Comparison of ENCODE assay signal across 12 cellular contexts in genomic region chr3:50157821-50158556, GRCh38. TPM values are rescaled to one million over a fixed set of nuclear protein-coding genes. Genes with fewer than 3 reads are reported as not detected.
DNase-seq lines count a peak whose midpoint lies in the region; ATAC-seq and TF ChIP-seq lines count a peak whose summit lies in the region.
"Had no signal": no experiment of that assay in that cellular context is flagged by ENCODE, and none has a peak within 500 bp of the region (broad histone marks: within the 10 kb centered on the region; RNA-seq: fewer than 3 reads in every experiment).

No MANE protein-coding gene starts in this region.

- peak overlapping the region; percentile 4 to 82 for H2BK12ac ChIP-seq in mesenchymal stem cell (ENCODE audit: low read length in 2 of 2)

- H3K4me3 ChIP-seq in mesenchymal stem cell (ENCODE audit: insufficient read depth in 1 of 2, low read depth in 1 of 2, low read length in 2 of 2): no peak overlapping the region
- H3K4me3 ChIP-seq in upper lobe of right lung: peak overlapping the region; percentile 60
- H3K4me3 ChIP-seq in colonic mucosa: no peak overlapping the region

- H4K8ac ChIP-seq in mesenchymal stem cell (ENCODE audit: low read length): peak overlapping the region; percentile 78

- peaks cover 64% of the 10 kb centered on the region for H3K4me1 Mint-ChIP-seq in MCF 10A (ENCODE audit: insufficient read depth, unreplicated experiment)

- TSS peak; percentile 9 for BruUV-seq in MCF 10A (replicated peaks; lab: Mats Ljungman, UMichigan)

- CTCF ChIA-PET in MCF 10A (lab: Yijun Ruan, JAX): interaction anchor here (0.5 to 2.6 kb wide), 4 partner anchors 8 to 373 kb away, joined by 3 to 9 read pairs (median 4); no protein-coding TSS in a partner anchor

- 78% methylated on average over 12 of the region's 12 CpGs for WGBS in mesenchymal stem cell

- no peak overlapping the region for H3K23ac ChIP-seq in mesenchymal stem cell (ENCODE audit: low read length in 2 of 2)

- peak overlapping the region; percentile 9 to 33 for H3K4ac ChIP-seq in mesenchymal stem cell (ENCODE audit: low read depth in 1 of 2, low read length in 2 of 2)

- no peak overlapping the region for H3K27ac ChIP-seq in mesenchymal stem cell (ENCODE audit: low read length, poor library complexity, severe bottlenecking)
- peak overlapping the region; percentile 45 for H3K27ac ChIP-seq in upper lobe of right lung
- no peak overlapping the region for H3K27ac ChIP-seq in colonic mucosa
- H3K27ac ChIP-seq: HL-60 had no signal

- peak overlapping the region; percentile 62 for H2BK15ac ChIP-seq in mesenchymal stem cell (ENCODE audit: low read depth, poor library complexity, severe bottlenecking)

- H3K14ac ChIP-seq in mesenchymal stem cell (ENCODE audit: low read length in 2 of 2): peak overlapping the region in 1 of 2 experiments; percentile 35

- peak overlapping the region; percentile 40 for H4K91ac ChIP-seq in mesenchymal stem cell (ENCODE audit: low read length)

- POLR2A ChIA-PET in MCF 10A (lab: Yijun Ruan, JAX): interaction anchor here (0.8 to 2.7 kb wide), 5 partner anchors 8 to 88 kb away, joined by 3 to 15 read pairs (median 5); no protein-coding TSS in a partner anchor

- intact Hi-C loops in MCF 10A (cut with micrococcal nuclease) (loop anchor here (2.0 kb wide), 1 partner anchor 37 kb away; no protein-coding TSS in a partner anchor), upper lobe of right lung (cut with DNase I) (no loop called here), colonic mucosa (cut with DNase I) (no loop called here)

- TF ChIP-seq CTCF in MCF 10A (IDR thresholded peaks at IDR 0.05; ENCODE audit: unreplicated experiment) (no peak), upper lobe of right lung (IDR thresholded peaks at IDR 0.05) (no peak), colonic mucosa (IDR thresholded peaks at IDR 0.05) (no peak)

- ATAC-seq in upper lobe of right lung (no peak), GM21529 (IDR thresholded peaks at IDR 0.05; ENCODE audit: unreplicated experiment) (no peak)

- no peaks in the 10 kb centered on the region for H3K9me3 Mint-ChIP-seq in MCF 10A (ENCODE audit: unreplicated experiment)

- H3K27me3 ChIP-seq in mesenchymal stem cell (ENCODE audit: control insufficient read depth in 1 of 2, insufficient read depth in 1 of 2, low read length in 2 of 2) (peaks cover 43 to 51% of the 10 kb centered on the region in 2 experiments), upper lobe of right lung (no peaks in the 10 kb centered on the region), colonic mucosa (no peaks in the 10 kb centered on the region)

- H3K36me3 ChIP-seq in mesenchymal stem cell (ENCODE audit: control insufficient read depth in 1 of 2, insufficient read depth in 2 of 2, low read depth in 1 of 2, low read length in 2 of 2): peaks cover 0 to 28% of the 10 kb centered on the region in 2 experiments
- H3K36me3 ChIP-seq in upper lobe of right lung: no peaks in the 10 kb centered on the region
- no peaks in the 10 kb centered on the region for H3K36me3 ChIP-seq in colonic mucosa

- H3K27ac Mint-ChIP-seq in MCF 10A (ENCODE audit: low read depth, unreplicated experiment): peak overlapping the region; percentile 81

- peak; percentile 12 for DNase-seq in NOMO-1 treated with DMSO at 0.1 percent for 48 hours (lab: John Stamatoyannopoulos, UW; ENCODE audit: unreplicated experiment)
- no peak for DNase-seq in NOMO-1 (lab: John Stamatoyannopoulos, UW; ENCODE audit: unreplicated experiment in 2 of 2)
- peak; percentile 92 for DNase-seq in MCF 10A (ENCODE audit: unreplicated experiment)
- peak; percentile 26 for DNase-seq in mesenchymal stem cell
- no peak for DNase-seq in upper lobe of right lung
- no peak for DNase-seq in NCI-H524 (lab: John Stamatoyannopoulos, UW)
- no peak for DNase-seq in colonic mucosa
- DNase-seq: effector CD4-positive, alpha-beta T cell; NCI-H1436 treated with DMSO at 0.1 percent for 48 hours; SHP77 had no signal

- H3K18ac ChIP-seq in mesenchymal stem cell (ENCODE audit: low read depth in 1 of 2, low read length in 2 of 2): peak overlapping the region; percentile 23 to 68

- H3K4me3 Mint-ChIP-seq in MCF 10A (ENCODE audit: unreplicated experiment): peak overlapping the region; percentile 84

- H2AFZ ChIP-seq in mesenchymal stem cell (ENCODE audit: low read depth, low read length): no peak overlapping the region

- peaks cover 24% of the 10 kb centered on the region for H3K36me3 Mint-ChIP-seq in MCF 10A (ENCODE audit: insufficient read depth, unreplicated experiment)

- no peak overlapping the region for H2BK5ac ChIP-seq in mesenchymal stem cell (ENCODE audit: low read depth, low read length, poor library complexity, severe bottlenecking)

- no peaks in the 10 kb centered on the region for H3K27me3 Mint-ChIP-seq in MCF 10A (ENCODE audit: insufficient read depth, unreplicated experiment)

- H3K4me2 ChIP-seq in mesenchymal stem cell (ENCODE audit: low read length, poor library complexity, severe bottlenecking): no peak overlapping the region

- H3K9me3 ChIP-seq in mesenchymal stem cell (ENCODE audit: control insufficient read depth, low read length) (no peaks in the 10 kb centered on the region), upper lobe of right lung (no peaks in the 10 kb centered on the region), colonic mucosa (no peaks in the 10 kb centered on the region)

- no peak overlapping the region for H2BK120ac ChIP-seq in mesenchymal stem cell (ENCODE audit: low read depth, low read length)

- H3K4me1 ChIP-seq in mesenchymal stem cell (ENCODE audit: control insufficient read depth, insufficient read depth, low read depth, low read length): peaks cover 44% of the 10 kb centered on the region
- H3K4me1 ChIP-seq in upper lobe of right lung: peaks cover 57% of the 10 kb centered on the region
- peaks cover 24% of the 10 kb centered on the region for H3K4me1 ChIP-seq in colonic mucosa

- no peak overlapping the region for H3K9ac ChIP-seq in mesenchymal stem cell (ENCODE audit: low read length)
- peak overlapping the region in 1 of 2 donors; percentile 81 for H3K9ac ChIP-seq in colonic mucosa (ENCODE audit: low read depth in 2 of 2, low read length in 2 of 2)

- H3K79me1 ChIP-seq in mesenchymal stem cell (replicated peaks; ENCODE audit: low read length, poor library complexity, severe bottlenecking): peaks cover 3% of the 10 kb centered on the region

- peak overlapping the region; percentile 40 for H2AK5ac ChIP-seq in mesenchymal stem cell (ENCODE audit: low read length, severe bottlenecking)

RNA-seq across cellular contexts. Expression of gene SEMA3F, which starts 2.9 kb away (rescaled TPM):
- total RNA-seq in MCF 10A (2022): 34.6 and 51.5 TPM in 2 replicates
- 23.6 TPM for polyA plus RNA-seq in mesenchymal stem cell (2013, experiment 1 of 2)
- 23.0 TPM for polyA plus RNA-seq in mesenchymal stem cell (2013, experiment 2 of 2)
- total RNA-seq in upper lobe of right lung: 65.6 TPM
- total RNA-seq in colonic mucosa: 10 to 100 TPM; 14.7 to 24.0 TPM

RNA-seq across cellular contexts. Expression of gene GNAT1, which starts 33.4 kb away (rescaled TPM):
- 0.49 TPM in 1 of 2 replicates, not detected in the other for total RNA-seq in MCF 10A (2022)
- not detected for polyA plus RNA-seq in mesenchymal stem cell (2013, experiment 1 of 2)
- not detected for polyA plus RNA-seq in mesenchymal stem cell (2013, experiment 2 of 2)
- total RNA-seq in upper lobe of right lung: not detected
- not detected for total RNA-seq in colonic mucosa

RNA-seq across cellular contexts. Expression of gene SLC38A3, which starts 47.1 kb away (rescaled TPM):
- not detected in 2 replicates for total RNA-seq in MCF 10A (2022)
- 0.01 TPM for polyA plus RNA-seq in mesenchymal stem cell (2013, experiment 1 of 2)
- polyA plus RNA-seq in mesenchymal stem cell (2013, experiment 2 of 2): 0.03 TPM
- total RNA-seq in upper lobe of right lung: not detected
- under 1 TPM; 0.24 to 0.40 TPM for total RNA-seq in colonic mucosa

Comparison
In these comparisons a context has a peak if more than half of its experiments do, and no peak if none do; other contexts are left out.
1. DNase-seq: peak in NOMO-1 treated with DMSO at 0.1 percent for 48 hours (single experiment), MCF 10A (single experiment) and mesenchymal stem cell (single experiment); none in NOMO-1 (0 of 2), upper lobe of right lung (single experiment), NCI-H524 (0 of 2) and colonic mucosa (single experiment).